Comparison of ENCODE assay signal across 1 cellular context in genomic region chr12:54300732-54301427, GRCh38.
TF ChIP-seq lines count a peak whose summit lies in the region.

NFE2 (minus strand) TSS chr12:54301015; CDS start chr12:54295248, 5,767 bp downstream.

TF ChIP-seq in HepG2, 621 proteins besides CTCF, POLR2A, EP300 and RAD21 (continued from another document and continues in another):
- TF ChIP-seq ARID4A (CRISPR knock-in tag; IDR thresholded peaks at IDR 0.05; ENCODE audit: borderline replicate concordance) (peak; percentile 49; the same call in 1 of the 2 replicates), WIZ (CRISPR knock-in tag; IDR thresholded peaks at IDR 0.05) (no peak), SP5 (CRISPR knock-in tag; IDR thresholded peaks at IDR 0.05; ENCODE audit: borderline replicate concordance, low read depth) (no peak; the same call in none of the 2 replicates), ZFX (CRISPR knock-in tag; IDR thresholded peaks at IDR 0.05; ENCODE audit: low read depth) (no peak), NCOA5 (CRISPR knock-in tag; IDR thresholded peaks at IDR 0.05) (no peak), ZNF788 (CRISPR knock-in tag; IDR thresholded peaks at IDR 0.05; ENCODE audit: borderline replicate concordance) (no peak), ZNF432 (CRISPR knock-in tag; IDR thresholded peaks at IDR 0.05; ENCODE audit: borderline replicate concordance) (no peak), DRAP1 (CRISPR knock-in tag; IDR thresholded peaks at IDR 0.05) (no peak), ZNF7 (CRISPR knock-in tag; IDR thresholded peaks at IDR 0.05) (no peak), DMAP1 (CRISPR knock-in tag; IDR thresholded peaks at IDR 0.05) (no peak; the same call in 1 of the 2 replicates), MAZ (IDR thresholded peaks at IDR 0.05; ENCODE audit: borderline replicate concordance, low read depth, low read length) (no peak), MAZ (CRISPR knock-in tag; IDR thresholded peaks at IDR 0.05; ENCODE audit: low read depth) (peak; percentile 17), ZNF317 (CRISPR knock-in tag; IDR thresholded peaks at IDR 0.05) (no peak), ZNF484 (CRISPR knock-in tag; IDR thresholded peaks at IDR 0.05; ENCODE audit: borderline replicate concordance, low read depth) (no peak), NR2C2 (CRISPR knock-in tag; IDR thresholded peaks at IDR 0.05; ENCODE audit: borderline replicate concordance) (peak; percentile 56), SAFB2 (CRISPR knock-in tag; IDR thresholded peaks at IDR 0.05; ENCODE audit: borderline replicate concordance, low read depth) (no peak), UBTF (CRISPR knock-in tag; IDR thresholded peaks at IDR 0.05) (peak; percentile 31; the same call in 1 of the 2 replicates), ZBTB49 (CRISPR knock-in tag; IDR thresholded peaks at IDR 0.05; ENCODE audit: borderline replicate concordance) (no peak), HNF1A (IDR thresholded peaks at IDR 0.05; ENCODE audit: low read depth) (no peak), HNF1A (CRISPR knock-in tag; IDR thresholded peaks at IDR 0.05; ENCODE audit: borderline replicate concordance) (no peak), SRSF1 (optimal IDR thresholded peaks at IDR 0.05; ENCODE audit: low read depth, low read length) (peak; percentile 60), AHR (CRISPR knock-in tag; IDR thresholded peaks at IDR 0.05) (no peak), GPN1 (CRISPR knock-in tag; IDR thresholded peaks at IDR 0.05; ENCODE audit: borderline replicate concordance) (no peak), ERF (CRISPR knock-in tag; IDR thresholded peaks at IDR 0.05) (peak; percentile 55; the same call in 1 of the 2 replicates), MXI1 (IDR thresholded peaks at IDR 0.05; ENCODE audit: borderline replicate concordance, low read depth, low read length) (no peak), PRDM4 (CRISPR knock-in tag; IDR thresholded peaks at IDR 0.05; ENCODE audit: borderline replicate concordance) (no peak), ZNF160 (CRISPR knock-in tag; IDR thresholded peaks at IDR 0.05) (no peak), FOXO1 (CRISPR knock-in tag; IDR thresholded peaks at IDR 0.05) (no peak), ZNF180 (CRISPR knock-in tag; IDR thresholded peaks at IDR 0.05; ENCODE audit: borderline replicate concordance, low read depth) (no peak), KLF12 (CRISPR knock-in tag; IDR thresholded peaks at IDR 0.05; ENCODE audit: borderline replicate concordance) (no peak), ARNT2 (CRISPR knock-in tag; IDR thresholded peaks at IDR 0.05; ENCODE audit: low read depth) (0 out of 2 replicates have a peak, but pooled peaks have one; percentile 16), POLR2AphosphoS5 (IDR thresholded peaks at IDR 0.05; ENCODE audit: low read depth, low read length) (peak; percentile 54), RARG (CRISPR knock-in tag; IDR thresholded peaks at IDR 0.05; ENCODE audit: low read depth) (no peak), HHEX (CRISPR knock-in tag; IDR thresholded peaks at IDR 0.05) (0 out of 2 replicates have a peak, but pooled peaks have one; percentile 14), ZNF142 (CRISPR knock-in tag; IDR thresholded peaks at IDR 0.05) (peak; percentile 61; the same call in 1 of the 2 replicates), ZNF672 (CRISPR knock-in tag; IDR thresholded peaks at IDR 0.05) (no peak)
